33 cellular contexts compared by ENCODE assay signal in the genomic region with DNA sequence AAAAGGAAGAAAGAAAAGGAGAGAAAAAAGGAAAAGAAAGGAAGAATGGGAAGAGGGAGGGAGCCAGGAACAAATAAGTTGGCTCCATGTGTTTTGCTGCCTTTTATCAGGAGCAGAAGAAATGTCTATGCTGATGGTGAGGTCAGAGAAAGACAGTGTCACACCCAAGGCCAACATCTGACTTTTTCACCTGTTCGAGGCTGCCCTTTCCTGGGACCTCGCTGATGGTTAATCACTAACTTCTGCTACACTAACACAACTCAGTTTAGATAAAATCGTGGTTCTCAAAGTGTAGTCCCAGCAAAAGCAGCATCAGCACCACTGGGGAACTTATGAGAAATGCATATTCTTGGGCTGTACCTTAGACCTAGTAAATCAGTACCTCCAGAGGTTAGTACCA.
"Had no signal": no experiment of that assay in that cellular context is flagged by ENCODE, and none has a peak within 500 bp of the region (broad histone marks: within the 10 kb centered on the region; RNA-seq: fewer than 3 reads in every experiment).

No MANE protein-coding gene starts in this region.

- H3K4me3 ChIP-seq: MG63 had no signal

- H3K27me3 ChIP-seq: MG63 had no signal

- H3K36me3 ChIP-seq: MG63 had no signal

- DNase-seq: Karpas-422, MG63, MM.1S, NCI-H1048, NCI-H1092, NCI-H1092 treated with DMSO at 0.1 percent for 48 hours, NCI-H1105, NCI-H1105 treated with DMSO at 0.1 percent for 48 hours, NCI-H1417, NCI-H1417 treated with DMSO at 0.1 percent for 48 hours, NCI-H1436, NCI-H1436 treated with DMSO at 0.1 percent for 48 hours, NCI-H146, NCI-H1694, NCI-H1694 treated with DMSO at 0.1 percent for 48 hours, NCI-H187, NCI-H187 treated with DMSO at 0.1 percent for 48 hours, NCI-H1930, NCI-H2029, NCI-H2029 treated with DMSO at 0.1 percent for 48 hours, NCI-H2081, NCI-H2081 treated with DMSO at 0.1 percent for 48 hours, NCI-H2107, NCI-H2171, NCI-H2171 treated with DMSO at 0.1 percent for 48 hours, NCI-H2227 treated with DMSO at 0.1 percent for 48 hours, NCI-H226, NCI-H345, NCI-H446, NCI-H446 treated with DMSO at 0.1 percent for 48 hours, NCI-H510A, NCI-H510A treated with DMSO at 0.1 percent for 48 hours, NCI-H524 had no signal
